In genomic region chr10:63265646-63266207, GRCh38 we compare ENCODE assay signal across 8 cellular contexts.
DNase-seq lines count a peak whose midpoint lies in the region; ATAC-seq and TF ChIP-seq lines count a peak whose summit lies in the region.

No MANE protein-coding gene starts in this region.

- H3K9me3 ChIP-seq in BLaER1 treated with 17β-estradiol and CSF1 and Interleukin-3, amounts not matched to agents 10 nM and 100 nM (replicated peaks in 1 of 11) = no peaks in the 10 kb centered on the region
- no peaks in the 10 kb centered on the region for H3K9me3 ChIP-seq in MM.1S (replicated peaks; ENCODE audit: insufficient read depth, low read length)
- no peaks in the 10 kb centered on the region for H3K9me3 ChIP-seq in duodenal mucosa (ENCODE audit: control insufficient read depth in 1 of 2, low read length in 2 of 2)

- peaks cover 9% of the 10 kb centered on the region for H3K9me3 Mint-ChIP-seq in nephron progenitor cell

- no peak overlapping the region for H3K4ac ChIP-seq in mesendoderm (ENCODE audit: low read depth, low read length)

- no peak for ATAC-seq in HG03565 (IDR thresholded peaks at IDR 0.05; ENCODE audit: unreplicated experiment)

- no CpG with 5 or more reads among the region's 2 CpGs for WGBS in mesendoderm (ENCODE audit: extremely low coverage, insufficient coverage, low lambda C conversion rate)

- no peak overlapping the region for H2BK15ac ChIP-seq in mesendoderm (replicated peaks; ENCODE audit: low read depth)

- no peaks in the 10 kb centered on the region for H3K9me2 ChIP-seq in MM.1S (replicated peaks; ENCODE audit: insufficient read depth, low read length)

- H3K18ac ChIP-seq in mesendoderm (ENCODE audit: low read length) = no peak overlapping the region

- H3K4me1 Mint-ChIP-seq in nephron progenitor cell = peaks cover 33% of the 10 kb centered on the region

- no peaks in the 10 kb centered on the region for H3K79me1 ChIP-seq in mesendoderm (ENCODE audit: low read length)

- H2AK5ac ChIP-seq in mesendoderm (ENCODE audit: low read length) = no peak overlapping the region

- H3K56ac ChIP-seq in mesendoderm (ENCODE audit: low read length) = no peak overlapping the region

- H3K9ac ChIP-seq in BLaER1 treated with 17β-estradiol and CSF1 and Interleukin-3, amounts not matched to agents 10 nM and 100 nM = peak overlapping the region; percentile 75 to 97 (median 89); a peak in 21 of 22 replicates
- H3K9ac ChIP-seq in MM.1S (ENCODE audit: low read length) (peak overlapping the region; percentile 86; the same call in 1 of the 2 replicates), duodenal mucosa (ENCODE audit: low read depth in 1 of 2, low read length in 2 of 2) (peak overlapping the region; percentile 92 to 94), mesendoderm (ENCODE audit: low read length) (no peak overlapping the region)

- peaks cover 0 to 29% (median 5%) of the 10 kb centered on the region in 11 experiments; a peak in 7 of 22 replicates for H4K20me1 ChIP-seq in BLaER1 treated with 17β-estradiol and CSF1 and Interleukin-3, amounts not matched to agents 10 nM and 100 nM
- no peaks in the 10 kb centered on the region for H4K20me1 ChIP-seq in MM.1S (ENCODE audit: insufficient read depth, low read length)

- peaks cover 31% of the 10 kb centered on the region for H3K36me3 Mint-ChIP-seq in nephron progenitor cell (ENCODE audit: low read depth)

- peak overlapping the region; percentile 82 to 96 (median 89) for H3K27ac ChIP-seq in BLaER1 treated with 17β-estradiol and CSF1 and Interleukin-3, amounts not matched to agents 10 nM and 100 nM
- H3K27ac ChIP-seq in MM.1S (ENCODE audit: low read length) (peak overlapping the region; percentile 86; the same call in 1 of the 2 replicates), duodenal mucosa (ENCODE audit: low read depth, low read length) (peak overlapping the region; percentile 52), mesendoderm (ENCODE audit: low read depth, low read length) (no peak overlapping the region)

- no peak for TF ChIP-seq CTCF in MM.1S (IDR thresholded peaks at IDR 0.05; ENCODE audit: low read length)
- TF ChIP-seq CTCF in nephron progenitor cell (IDR thresholded peaks at IDR 0.05) = no peak

- peaks cover 0 to 28% (median 7%) of the 10 kb centered on the region in 11 experiments; a peak in 10 of 22 replicates for H3K36me3 ChIP-seq in BLaER1 treated with 17β-estradiol and CSF1 and Interleukin-3, amounts not matched to agents 10 nM and 100 nM
- H3K36me3 ChIP-seq in MM.1S (replicated peaks; ENCODE audit: insufficient read depth, low read length) = no peaks in the 10 kb centered on the region; the same call in 1 of the 2 replicates
- no peaks in the 10 kb centered on the region for H3K36me3 ChIP-seq in duodenal mucosa (ENCODE audit: control insufficient read depth in 1 of 2, insufficient read depth in 2 of 2, low read length in 2 of 2)
- H3K36me3 ChIP-seq in mesendoderm (ENCODE audit: control insufficient read depth, insufficient read depth, low read length) = no peaks in the 10 kb centered on the region

- peaks cover 3% of the 10 kb centered on the region for H3K27me3 Mint-ChIP-seq in nephron progenitor cell (ENCODE audit: low read depth, poor library complexity)

- DNase-seq in MM.1S (no peak), nephron progenitor cell (no peak), middle frontal gyrus (ENCODE audit: extremely low spot score, low spot score) (no peak), mesendoderm (no peak)
- no peak for DNase-seq in stimulated activated CD4-positive, alpha-beta T cell treated with anti-CD3 and anti-CD28 coated beads, Interleukin-4, amount 100 ng/mL, for 24 hours

- no peak overlapping the region for H4K5ac ChIP-seq in mesendoderm (ENCODE audit: low read length)

- peaks cover 36% of the 10 kb centered on the region for H3F3A ChIP-seq in MM.1S (ENCODE audit: insufficient read depth, low read length)

- no peaks in the 10 kb centered on the region for H3K27me3 ChIP-seq in BLaER1 treated with 17β-estradiol and CSF1 and Interleukin-3, amounts not matched to agents 10 nM and 100 nM
- H3K27me3 ChIP-seq in MM.1S (replicated peaks; ENCODE audit: insufficient read depth, low read length) (no peaks in the 10 kb centered on the region), duodenal mucosa (ENCODE audit: control insufficient read depth in 1 of 2, insufficient read depth in 2 of 2, low read length in 2 of 2) (no peaks in the 10 kb centered on the region), mesendoderm (ENCODE audit: insufficient read depth, low read length, poor library complexity) (no peaks in the 10 kb centered on the region)

- no peak overlapping the region for H2BK120ac ChIP-seq in mesendoderm (ENCODE audit: low read depth, low read length)

- no peak overlapping the region for H4K8ac ChIP-seq in mesendoderm (ENCODE audit: low read depth, low read length)

- H3K4me2 ChIP-seq in BLaER1 treated with 17β-estradiol and CSF1 and Interleukin-3, amounts not matched to agents 10 nM and 100 nM = peak overlapping the region; percentile 58 to 96 (median 78); a peak in 18 of 22 replicates
- H3K4me2 ChIP-seq in MM.1S (ENCODE audit: low read depth, low read length) = peak overlapping the region; percentile 56
- H3K4me2 ChIP-seq in mesendoderm (ENCODE audit: low read length) = no peak overlapping the region

- peaks cover 94% of the 10 kb centered on the region for H3K79me2 ChIP-seq in MM.1S (ENCODE audit: low read length)
- peaks cover 29% of the 10 kb centered on the region for H3K79me2 ChIP-seq in mesendoderm (ENCODE audit: control insufficient read depth, insufficient read depth, low read length)

- H3K4me1 ChIP-seq in BLaER1 treated with 17β-estradiol and CSF1 and Interleukin-3, amounts not matched to agents 10 nM and 100 nM = peaks cover 25 to 52% (median 42%) of the 10 kb centered on the region in 10 experiments
- H3K4me1 ChIP-seq in MM.1S (ENCODE audit: low read length) = peaks cover 26% of the 10 kb centered on the region
- peaks cover 2 to 21% of the 10 kb centered on the region in 2 donors for H3K4me1 ChIP-seq in duodenal mucosa (ENCODE audit: control insufficient read depth in 1 of 2, insufficient read depth in 2 of 2, low read length in 2 of 2)
- H3K4me1 ChIP-seq in mesendoderm (ENCODE audit: control insufficient read depth, low read depth, low read length) = no peaks in the 10 kb centered on the region

- H2BK5ac ChIP-seq in mesendoderm (ENCODE audit: low read length) = no peak overlapping the region

- H2AFZ ChIP-seq in MM.1S (ENCODE audit: low read length) = no peak overlapping the region

- peak overlapping the region; percentile 65 to 85 (median 78) for H3K4me3 ChIP-seq in BLaER1 treated with 17β-estradiol and CSF1 and Interleukin-3, amounts not matched to agents 10 nM and 100 nM
- H3K4me3 ChIP-seq in MM.1S (ENCODE audit: low read length) (peak overlapping the region; percentile 63), duodenal mucosa (ENCODE audit: low read depth in 1 of 2, low read length in 2 of 2) (peak overlapping the region; percentile 82 to 94), mesendoderm (ENCODE audit: low read length) (no peak overlapping the region)

- peak overlapping the region; percentile 98 for H3K4me3 Mint-ChIP-seq in nephron progenitor cell

- no peak overlapping the region for H3K23ac ChIP-seq in mesendoderm (ENCODE audit: low read length)

- H3K27ac Mint-ChIP-seq in nephron progenitor cell = peak overlapping the region; percentile 99
